ENCODE assay signal across 8 cellular contexts in genomic region chr15:98800437-98801233, GRCh38.
DNase-seq lines count a peak whose midpoint lies in the region; ATAC-seq and TF ChIP-seq lines count a peak whose summit lies in the region.

No MANE protein-coding gene starts in this region.

- H3K27ac Mint-ChIP-seq in CD8-positive, alpha-beta T cell, result peak overlapping the region; percentile 78

- H3K4me3 ChIP-seq in CD8-positive, alpha-beta T cell (ENCODE audit: low read depth, low read length), result no peak overlapping the region

- TF ChIP-seq POLR2A in erythroblast (IDR thresholded peaks at IDR 0.05; ENCODE audit: low read length), result no peak

- no peak for TF ChIP-seq CTCF in CD8-positive, alpha-beta T cell (IDR thresholded peaks at IDR 0.05)

- peak overlapping the region; percentile 58 for H3K4me3 Mint-ChIP-seq in CD8-positive, alpha-beta T cell

- H3K4me1 ChIP-seq in CD8-positive, alpha-beta T cell (ENCODE audit: insufficient read depth, low read length), result peaks cover 38% of the 10 kb centered on the region

- DNase-seq in CD8-positive, alpha-beta T cell, result no peak
- DNase-seq in M059J (ENCODE audit: low read depth) (peak; percentile 73), SKM-1 (lab: John Stamatoyannopoulos, UW; ENCODE audit: unreplicated experiment) (peak; percentile 62), erythroblast (lab: John Stamatoyannopoulos, UW) (peak; percentile 40 to 50), mucosa of gallbladder (ENCODE audit: low spot score) (peak; percentile 67)
- no peak for DNase-seq in activated CD8-positive, alpha-beta memory T cell treated with anti-CD3 and anti-CD28 coated beads for 24 hours
- no peak for DNase-seq in stimulated activated CD4-positive, alpha-beta T cell treated with anti-CD3 and anti-CD28 coated beads, Interleukin-15, amount 100 ng/mL, for 24 hours

- peaks cover 64% of the 10 kb centered on the region for H3K4me1 Mint-ChIP-seq in CD8-positive, alpha-beta T cell (ENCODE audit: low read depth)

- H3K36me3 Mint-ChIP-seq in CD8-positive, alpha-beta T cell, result peaks cover 3% of the 10 kb centered on the region

- intact Hi-C loops in CD8-positive, alpha-beta T cell (cut with DNase I, micrococcal nuclease), result loop anchor here in 1 of 2 experiments (2.0 kb wide), 1 partner anchor 22 kb away; no protein-coding TSS in a partner anchor

- no peaks in the 10 kb centered on the region for H3K9me3 Mint-ChIP-seq in CD8-positive, alpha-beta T cell

- CTCF ChIA-PET in CD8-positive, alpha-beta T cell (lab: Charles Lee), result interaction anchor here (1.1 to 1.8 kb wide), 2 partner anchors 21 to 82 kb away, joined by 4 to 7 read pairs; no protein-coding TSS in a partner anchor

- no peaks in the 10 kb centered on the region for H3K27me3 Mint-ChIP-seq in CD8-positive, alpha-beta T cell (ENCODE audit: low read depth)

- no peak for ATAC-seq in CD8-positive, alpha-beta T cell
- no peak for ATAC-seq in GM21737 (IDR thresholded peaks at IDR 0.05; ENCODE audit: unreplicated experiment)

- no peaks in the 10 kb centered on the region for H3K27me3 ChIP-seq in CD8-positive, alpha-beta T cell (ENCODE audit: insufficient read depth, low read length)

- no peak overlapping the region for H3K27ac ChIP-seq in CD8-positive, alpha-beta T cell (ENCODE audit: low read depth, low read length)

- POLR2A ChIA-PET in CD8-positive, alpha-beta T cell (lab: Charles Lee), result interaction anchor here (1.0 kb wide), 1 partner anchor 9 kb away, joined by 4 read pairs; no protein-coding TSS in a partner anchor

- H3K36me3 ChIP-seq in CD8-positive, alpha-beta T cell (ENCODE audit: insufficient read depth, low read length), result no peaks in the 10 kb centered on the region

- no peaks in the 10 kb centered on the region for H3K9me3 ChIP-seq in CD8-positive, alpha-beta T cell (ENCODE audit: low read length)

Comparison
In these comparisons a context has a peak if more than half of its experiments do, and no peak if none do; other contexts are left out.
1. DNase-seq: peak in M059J (single experiment), SKM-1 (single experiment), erythroblast (2 of 2) and mucosa of gallbladder (single experiment); none in CD8-positive, alpha-beta T cell (0 of 7), activated CD8-positive, alpha-beta memory T cell treated with anti-CD3 and anti-CD28 coated beads for 24 hours (single experiment) and stimulated activated CD4-positive, alpha-beta T cell treated with anti-CD3 and anti-CD28 coated beads, Interleukin-15, amount 100 ng/mL, for 24 hours (single experiment).